Comparison of ENCODE assay signal across 8 cellular contexts in the genomic region with DNA sequence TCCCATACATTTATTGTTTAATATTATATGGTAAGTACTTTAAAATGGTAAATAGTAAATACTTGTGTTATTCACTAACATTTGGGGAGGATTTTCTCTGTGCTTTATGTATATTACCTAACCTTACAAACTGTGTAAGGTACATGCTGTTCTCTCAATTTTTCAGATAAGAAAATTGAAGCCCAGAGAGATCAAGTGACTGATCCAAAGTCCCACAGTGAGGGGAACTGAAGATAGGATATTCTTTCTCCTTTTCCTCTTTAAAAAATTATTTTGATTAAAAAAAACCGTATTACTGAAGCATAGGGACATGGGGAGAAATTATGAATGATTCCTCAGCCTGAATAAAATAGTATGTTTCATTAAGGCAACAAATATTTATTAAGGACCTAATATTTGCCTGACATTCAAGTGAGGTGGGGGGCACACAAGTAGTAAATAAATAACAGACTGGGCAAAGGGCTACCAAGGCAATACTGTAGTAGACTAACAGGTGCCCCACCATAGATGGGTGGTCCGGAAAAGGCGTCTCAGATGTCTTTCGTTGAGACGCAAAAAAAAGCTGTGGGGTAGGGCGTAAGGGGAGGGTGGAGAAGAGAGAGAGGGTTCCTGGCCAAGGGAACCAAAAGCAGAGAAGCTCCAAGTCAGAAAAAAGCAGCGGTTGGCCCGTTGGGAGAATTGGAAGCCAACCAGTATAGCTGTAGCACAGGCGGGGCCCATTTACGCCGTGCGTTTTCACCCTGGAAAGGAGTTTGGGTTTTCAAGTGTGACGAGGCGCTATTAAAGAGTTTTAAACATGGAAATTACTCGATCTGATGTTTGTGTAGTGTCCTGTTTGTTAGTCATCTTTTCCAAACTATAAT.
DNase-seq lines count a peak whose midpoint lies in the region; ATAC-seq and TF ChIP-seq lines count a peak whose summit lies in the region.

No MANE protein-coding gene starts in this region.

- H3K9me3 Mint-ChIP-seq in T-helper 1 cell treated with Interleukin-12 subunit alpha and Interleukin-12 subunit beta and Interleukin-4 antibody, amounts not matched to agents 30 μg/mL and 1 μg/mL, for 36 hours = no peaks in the 10 kb centered on the region

- peak overlapping the region; percentile 91 for H3K4me3 ChIP-seq in brain microvascular endothelial cell (ENCODE audit: low read depth, low read length)
- peak overlapping the region; percentile 92 for H3K4me3 ChIP-seq in iPS-18c (ENCODE audit: insufficient read depth, low read depth, low read length)
- peak overlapping the region; percentile 53 to 95 (median 87) for H3K4me3 ChIP-seq in skin epidermis

- TF ChIP-seq CTCF in brain microvascular endothelial cell (IDR thresholded peaks at IDR 0.05; ENCODE audit: low read depth, low read length, missing control alignments) = no peak

- H3K36me3 Mint-ChIP-seq in T-helper 1 cell treated with Interleukin-12 subunit alpha and Interleukin-12 subunit beta and Interleukin-4 antibody, amounts not matched to agents 30 μg/mL and 1 μg/mL, for 36 hours (ENCODE audit: low read depth) = peaks cover 1% of the 10 kb centered on the region

- H3K36me3 ChIP-seq in brain microvascular endothelial cell (replicated peaks) = no peaks in the 10 kb centered on the region

- peak; percentile 69 for DNase-seq in ELR (ENCODE audit: low read depth)
- peak; percentile 61 for DNase-seq in KG1 (lab: John Stamatoyannopoulos, UW)
- peak; percentile 33 for DNase-seq in brain microvascular endothelial cell
- DNase-seq in GM19240 (ENCODE audit: insufficient read length, low spot score) = no peak

- no peaks in the 10 kb centered on the region for H3K27me3 Mint-ChIP-seq in T-helper 1 cell treated with Interleukin-12 subunit alpha and Interleukin-12 subunit beta and Interleukin-4 antibody, amounts not matched to agents 30 μg/mL and 1 μg/mL, for 36 hours (ENCODE audit: low read depth)

- in situ Hi-C loops in brain microvascular endothelial cell (cut with HindIII; ENCODE audit: low pct_ligation_motif_present, low sequenced_read_pairs) = no loop called here

- no peaks in the 10 kb centered on the region for H3K27me3 ChIP-seq in brain microvascular endothelial cell (replicated peaks)

- no peak for ATAC-seq in HG03565 (IDR thresholded peaks at IDR 0.05; ENCODE audit: unreplicated experiment)

- peak overlapping the region; percentile 97 for H3K27ac Mint-ChIP-seq in T-helper 1 cell treated with Interleukin-12 subunit alpha and Interleukin-12 subunit beta and Interleukin-4 antibody, amounts not matched to agents 30 μg/mL and 1 μg/mL, for 36 hours

- H3K4me1 Mint-ChIP-seq in T-helper 1 cell treated with Interleukin-12 subunit alpha and Interleukin-12 subunit beta and Interleukin-4 antibody, amounts not matched to agents 30 μg/mL and 1 μg/mL, for 36 hours (ENCODE audit: low read depth) = peaks cover 25% of the 10 kb centered on the region

- H3K27ac ChIP-seq in brain microvascular endothelial cell = peak overlapping the region; percentile 96
- peak overlapping the region; percentile 91 to 100 (median 97) for H3K27ac ChIP-seq in skin epidermis

- peaks cover 2% of the 10 kb centered on the region for H3K9me3 ChIP-seq in iPS-18c (ENCODE audit: control insufficient read depth, insufficient read depth, low read length)

- H3K4me3 Mint-ChIP-seq in T-helper 1 cell treated with Interleukin-12 subunit alpha and Interleukin-12 subunit beta and Interleukin-4 antibody, amounts not matched to agents 30 μg/mL and 1 μg/mL, for 36 hours = peak overlapping the region; percentile 92
